In the genomic region with DNA sequence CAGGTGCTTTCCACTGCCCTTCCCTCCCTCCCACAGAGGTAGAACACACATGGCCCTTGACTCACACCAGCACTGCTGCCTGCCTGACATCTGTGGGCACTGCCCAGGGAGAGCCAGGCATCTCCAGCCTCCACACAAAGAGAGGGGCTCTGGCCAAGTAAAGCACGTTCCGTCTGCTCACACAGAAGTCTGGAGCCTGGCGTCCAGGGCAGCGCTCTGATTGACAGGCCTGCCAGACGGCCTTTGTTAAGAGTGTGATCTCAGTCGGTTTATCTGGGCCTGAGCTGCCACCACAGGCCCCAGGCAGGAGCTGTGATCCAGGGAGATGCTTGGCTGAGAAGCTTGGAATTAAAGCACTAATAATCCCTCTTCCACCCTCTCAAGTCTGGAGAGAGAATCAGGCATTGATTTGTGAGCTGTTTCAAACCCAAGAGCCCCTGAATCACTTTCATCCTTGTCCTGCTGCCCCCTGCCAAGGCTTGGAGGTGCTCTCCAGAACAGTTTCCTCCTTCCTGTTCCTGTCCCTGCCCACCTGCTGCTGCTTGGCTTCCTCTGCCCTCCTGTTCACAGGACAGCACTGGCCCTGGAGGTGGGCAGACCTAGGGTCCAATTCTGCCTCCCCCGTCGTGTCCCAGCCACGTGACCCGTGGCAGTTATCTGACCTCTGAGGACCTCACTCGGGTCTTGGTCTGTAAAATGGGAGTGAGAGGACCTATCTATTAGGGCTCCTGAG, we compare ENCODE assay signal across 1 cellular context.
TF ChIP-seq lines count a peak whose summit lies in the region.

No MANE protein-coding gene starts in this region.

TF ChIP-seq in GM23338, 12 proteins besides CTCF, POLR2A, EP300 and RAD21 (continued from another document):
- TF ChIP-seq, protein P1, sequence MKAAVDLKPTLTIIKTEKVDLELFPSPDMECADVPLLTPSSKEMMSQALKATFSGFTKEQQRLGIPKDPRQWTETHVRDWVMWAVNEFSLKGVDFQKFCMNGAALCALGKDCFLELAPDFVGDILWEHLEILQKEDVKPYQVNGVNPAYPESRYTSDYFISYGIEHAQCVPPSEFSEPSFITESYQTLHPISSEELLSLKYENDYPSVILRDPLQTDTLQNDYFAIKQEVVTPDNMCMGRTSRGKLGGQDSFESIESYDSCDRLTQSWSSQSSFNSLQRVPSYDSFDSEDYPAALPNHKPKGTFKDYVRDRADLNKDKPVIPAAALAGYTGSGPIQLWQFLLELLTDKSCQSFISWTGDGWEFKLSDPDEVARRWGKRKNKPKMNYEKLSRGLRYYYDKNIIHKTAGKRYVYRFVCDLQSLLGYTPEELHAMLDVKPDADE (IDR thresholded peaks at IDR 0.05) = no peak
- TF ChIP-seq STAT1 (IDR thresholded peaks at IDR 0.05; ENCODE audit: unreplicated experiment) = no peak
